2 cellular contexts compared by ENCODE assay signal in genomic region chr12:5267603-5268423, GRCh38.
TF ChIP-seq lines count a peak whose summit lies in the region.

No MANE protein-coding gene starts in this region.

TF ChIP-seq in HepG2, 621 proteins besides CTCF, POLR2A, EP300 and RAD21:
- peak; percentile 89 for TF ChIP-seq ZBTB40 (IDR thresholded peaks at IDR 0.05)
- TF ChIP-seq ZBTB40 (CRISPR knock-in tag; IDR thresholded peaks at IDR 0.05): no peak
- TF ChIP-seq ZBTB46 (CRISPR knock-in tag; IDR thresholded peaks at IDR 0.05; ENCODE audit: borderline replicate concordance): no peak

TF ChIP-seq in IMR-90, 13 proteins besides CTCF, POLR2A, EP300 and RAD21:
- TF ChIP-seq CEBPB (IDR thresholded peaks at IDR 0.05; ENCODE audit: low read depth, low read length): peak; percentile 61
- no peak for TF ChIP-seq RFX5 (IDR thresholded peaks at IDR 0.05; ENCODE audit: low read depth, low read length)
